Comparison of ENCODE assay signal across 19 cellular contexts in the genomic region with DNA sequence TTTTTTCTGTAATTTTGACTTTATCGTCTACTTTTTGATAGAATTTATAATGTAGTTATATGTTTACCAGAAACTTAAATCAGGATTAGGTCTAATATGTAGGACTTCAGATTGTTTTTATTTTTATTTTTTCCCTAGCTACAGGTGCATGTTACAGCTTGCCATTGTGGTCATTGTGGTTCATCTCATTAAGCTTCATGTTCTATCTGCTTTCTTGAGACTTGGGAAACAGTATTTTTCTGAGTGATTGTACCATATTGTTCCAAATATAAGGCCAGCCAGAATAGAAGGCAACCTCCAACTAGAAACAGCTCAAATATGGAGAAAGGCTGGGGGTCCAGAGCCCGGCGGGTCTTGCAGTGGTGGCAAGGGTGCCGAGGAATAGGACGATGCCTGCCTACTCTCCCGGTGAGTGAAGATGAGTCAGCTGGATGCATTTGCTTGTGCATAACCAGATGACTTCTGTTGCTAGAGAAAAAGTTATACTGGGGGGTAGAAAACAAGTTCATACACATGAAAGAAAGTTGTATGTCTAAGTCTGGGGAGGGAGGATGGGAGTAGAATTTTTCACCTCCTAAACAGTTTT.
A peak's percentile ranks its signal among the peaks of the same experiment; 100 is the strongest.
DNase-seq lines count a peak whose midpoint lies in the region; FAIRE-seq and TF ChIP-seq lines count a peak whose summit lies in the region.
"Had no signal": no experiment of that assay in that cellular context is flagged by ENCODE, and none has a peak within 500 bp of the region (broad histone marks: within the 10 kb centered on the region; RNA-seq: fewer than 3 reads in every experiment).

No MANE protein-coding gene starts in this region.

- H3K79me2 ChIP-seq in astrocyte (ENCODE audit: insufficient read depth, low read length), result no peaks in the 10 kb centered on the region
- no peaks in the 10 kb centered on the region for H3K79me2 ChIP-seq in neural progenitor cell (ENCODE audit: low read depth)
- H3K79me2 ChIP-seq in MM.1S (ENCODE audit: low read length), result no peaks in the 10 kb centered on the region

- H3K36me3 Mint-ChIP-seq in astrocyte (ENCODE audit: low read depth, unreplicated experiment), result no peaks in the 10 kb centered on the region
- H3K36me3 Mint-ChIP-seq in neural progenitor cell, result no peaks in the 10 kb centered on the region
- H3K36me3 Mint-ChIP-seq: CD14-positive monocyte had no signal

- H3K4me2 ChIP-seq in astrocyte (ENCODE audit: low read length) (no peak overlapping the region), neural progenitor cell (no peak overlapping the region), MM.1S (ENCODE audit: low read depth, low read length) (no peak overlapping the region)

- H3K36me3 ChIP-seq in astrocyte (ENCODE audit: insufficient read depth, low read length) (no peaks in the 10 kb centered on the region), neural progenitor cell (no peaks in the 10 kb centered on the region), MM.1S (replicated peaks; ENCODE audit: insufficient read depth, low read length) (no peaks in the 10 kb centered on the region), SJCRH30 (no peaks in the 10 kb centered on the region)

- H3K27me3 Mint-ChIP-seq in astrocyte (ENCODE audit: low read depth, unreplicated experiment), result no peaks in the 10 kb centered on the region
- no peaks in the 10 kb centered on the region for H3K27me3 Mint-ChIP-seq in neural progenitor cell (ENCODE audit: insufficient read depth, low read depth)
- H3K27me3 Mint-ChIP-seq: T-helper 17 cell had no signal

- H3K9me2 ChIP-seq in MM.1S (replicated peaks; ENCODE audit: insufficient read depth, low read length), result no peaks in the 10 kb centered on the region

- H3K27me3 ChIP-seq in astrocyte (ENCODE audit: insufficient read depth, low read length), result no peaks in the 10 kb centered on the region
- H3K27me3 ChIP-seq in neural progenitor cell, result no peaks in the 10 kb centered on the region
- H3K27me3 ChIP-seq in MM.1S (replicated peaks; ENCODE audit: insufficient read depth, low read length), result no peaks in the 10 kb centered on the region
- peaks cover 3% of the 10 kb centered on the region; the same call in 1 of the 2 replicates for H3K27me3 ChIP-seq in SJCRH30

- H3K9me3 ChIP-seq in astrocyte (ENCODE audit: insufficient read depth, low read depth, low read length) (no peaks in the 10 kb centered on the region), neural progenitor cell (ENCODE audit: low read depth) (no peaks in the 10 kb centered on the region), MM.1S (replicated peaks; ENCODE audit: insufficient read depth, low read length) (no peaks in the 10 kb centered on the region), SJCRH30 (replicated peaks) (no peaks in the 10 kb centered on the region)

- H2AFZ ChIP-seq in astrocyte (ENCODE audit: low read depth, low read length) (no peak overlapping the region), neural progenitor cell (replicated peaks) (peak overlapping the region; percentile 8), MM.1S (ENCODE audit: low read length) (no peak overlapping the region)

- no peaks in the 10 kb centered on the region for H3K9me3 Mint-ChIP-seq in astrocyte (ENCODE audit: unreplicated experiment)
- no peaks in the 10 kb centered on the region for H3K9me3 Mint-ChIP-seq in neural progenitor cell

- TF ChIP-seq POLR2A in GM12892 (IDR thresholded peaks at IDR 0.05; ENCODE audit: low read depth, low read length), result no peak

- H3K4me3 ChIP-seq in astrocyte (ENCODE audit: insufficient read depth, low read depth, low read length) (no peak overlapping the region), neural progenitor cell (no peak overlapping the region), MM.1S (ENCODE audit: low read length) (no peak overlapping the region), SJCRH30 (no peak overlapping the region)

- peaks cover 21% of the 10 kb centered on the region for H3K4me1 Mint-ChIP-seq in astrocyte (ENCODE audit: low read depth, unreplicated experiment)
- no peaks in the 10 kb centered on the region for H3K4me1 Mint-ChIP-seq in neural progenitor cell
- H3K4me1 Mint-ChIP-seq: CD14-positive monocyte, T-helper 17 cell had no signal

- no peak overlapping the region for H3K27ac ChIP-seq in astrocyte (ENCODE audit: low read depth, low read length)
- H3K27ac ChIP-seq in neural progenitor cell, result no peak overlapping the region
- H3K27ac ChIP-seq in MM.1S (ENCODE audit: low read length), result no peak overlapping the region
- H3K27ac ChIP-seq in SJCRH30, result no peak overlapping the region

- H3K4me1 ChIP-seq in astrocyte (ENCODE audit: insufficient read depth, low read length) (no peaks in the 10 kb centered on the region), neural progenitor cell (no peaks in the 10 kb centered on the region), MM.1S (ENCODE audit: low read length) (no peaks in the 10 kb centered on the region), SJCRH30 (no peaks in the 10 kb centered on the region)

- H4K20me1 ChIP-seq in astrocyte (ENCODE audit: insufficient read depth, low read length) (no peaks in the 10 kb centered on the region), neural progenitor cell (ENCODE audit: low read depth) (no peaks in the 10 kb centered on the region), MM.1S (ENCODE audit: insufficient read depth, low read length) (no peaks in the 10 kb centered on the region)

- no peaks in the 10 kb centered on the region for H3F3A ChIP-seq in neural progenitor cell (ENCODE audit: low read depth)
- H3F3A ChIP-seq in MM.1S (ENCODE audit: insufficient read depth, low read length), result no peaks in the 10 kb centered on the region

- FAIRE-seq in GM12892 (lab: Jason Lieb, UNC) (peak; percentile 21), astrocyte (lab: Jason Lieb, UNC) (no peak), frontal cortex (lab: Jason Lieb, UNC) (no peak)
- FAIRE-seq: H54 had no signal

- H3K27ac Mint-ChIP-seq in astrocyte (ENCODE audit: unreplicated experiment), result peak overlapping the region; percentile 35
- H3K27ac Mint-ChIP-seq in neural progenitor cell, result no peak overlapping the region
- H3K27ac Mint-ChIP-seq: CD14-positive monocyte, T-helper 17 cell had no signal

- H3K4me3 Mint-ChIP-seq in astrocyte (ENCODE audit: unreplicated experiment) (no peak overlapping the region), neural progenitor cell (no peak overlapping the region)
- H3K4me3 Mint-ChIP-seq: CD14-positive monocyte, T-helper 17 cell had no signal

- DNase-seq in GM12892 (ENCODE audit: insufficient read length) (no peak), NCI-H226 (peak; percentile 6), astrocyte (ENCODE audit: low read depth) (no peak), neural progenitor cell (ENCODE audit: low spot score) (no peak), frontal cortex (ENCODE audit: low spot score in 2 of 2) (no peak), kidney tubule cell (ENCODE audit: low spot score) (no peak), MM.1S (no peak), SJCRH30 (no peak)
- DNase-seq: ACHN, AML-193, COR-L47, Karpas-422, MV-4-11, NCI-H146, NCI-H524 treated with DMSO at 0.1 percent for 48 hours, Right ventricle myocardium superior, T-helper 17 cell had no signal

- H3K9ac ChIP-seq in astrocyte (ENCODE audit: low read length) (no peak overlapping the region), neural progenitor cell (no peak overlapping the region), MM.1S (ENCODE audit: low read length) (no peak overlapping the region)

- TF ChIP-seq CTCF in astrocyte (IDR thresholded peaks at IDR 0.05; ENCODE audit: insufficient read depth, low read depth, low read length) (no peak), neural progenitor cell (IDR thresholded peaks at IDR 0.05) (no peak), MM.1S (IDR thresholded peaks at IDR 0.05; ENCODE audit: low read length) (no peak)
